Comparison of ENCODE assay signal across 1 cellular context in the genomic region with DNA sequence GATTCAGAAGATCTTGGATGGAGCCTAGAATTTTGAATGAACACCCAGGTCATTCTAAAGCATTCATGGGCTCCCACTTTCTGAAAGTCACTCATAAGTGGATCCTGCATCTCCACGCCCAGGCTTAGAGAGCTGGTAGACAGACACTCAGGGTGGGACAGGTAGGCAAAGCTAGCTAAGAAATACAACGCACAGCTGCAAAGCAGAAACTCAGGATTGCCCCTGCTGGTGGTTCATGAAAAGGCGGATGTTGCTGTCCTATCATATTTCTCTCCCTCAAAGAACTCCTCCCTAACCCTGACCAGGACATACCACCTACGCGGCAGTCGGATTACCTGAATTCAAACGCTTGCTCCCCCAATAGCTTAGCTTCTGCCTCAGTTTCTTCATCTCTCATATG.
TF ChIP-seq lines count a peak whose summit lies in the region.

No MANE protein-coding gene starts in this region.

TF ChIP-seq in H1, 55 proteins besides CTCF, POLR2A, EP300 and RAD21 (continued from another document):
- TF ChIP-seq KDM1A (IDR thresholded peaks at IDR 0.05; ENCODE audit: borderline replicate concordance, low read length) (no peak), RBBP5 (IDR thresholded peaks at IDR 0.05; ENCODE audit: borderline replicate concordance, low read depth, low read length) (no peak), BCL11A (IDR thresholded peaks at IDR 0.05; ENCODE audit: low read depth in 2 of 2, low read length in 2 of 2) (no peak), SIRT6 (IDR thresholded peaks at IDR 0.05; ENCODE audit: low read length) (no peak)
TF ChIP-seq in H1: peak in this region for 0.
